ENCODE assay signal across 8 cellular contexts in the genomic region with DNA sequence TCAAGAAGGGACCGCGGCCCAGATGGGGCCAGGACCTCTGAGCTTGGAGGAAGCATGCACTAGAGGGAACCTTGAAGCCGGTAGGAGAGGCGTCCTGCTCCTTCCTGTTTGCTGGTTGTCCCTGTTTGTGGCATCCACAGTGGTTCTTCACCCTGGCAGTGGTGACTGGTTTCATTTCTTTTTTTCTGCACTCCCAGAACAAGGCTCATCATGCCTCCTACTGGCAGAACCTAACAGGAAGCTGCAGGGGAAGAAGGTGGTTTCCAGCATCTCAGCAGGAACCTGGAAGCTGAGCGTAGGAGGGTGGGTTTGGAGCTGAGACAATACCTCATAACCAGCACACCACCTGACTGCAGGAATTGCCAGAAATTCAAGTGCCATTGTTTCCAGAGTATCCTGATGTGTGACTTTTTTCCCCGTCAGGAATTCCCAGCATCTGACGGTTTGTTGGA. TPM values are rescaled to one million over a fixed set of nuclear protein-coding genes. Genes with fewer than 3 reads are reported as not detected.
DNase-seq lines count a peak whose midpoint lies in the region; ATAC-seq and TF ChIP-seq lines count a peak whose summit lies in the region.

No MANE protein-coding gene starts in this region.

- WGBS in SK-N-SH (ENCODE audit: low lambda C conversion rate), result 96% methylated on average over 5 of the region's 7 CpGs
- WGBS in sigmoid colon, 2 donors, result 33 to 52% methylated on average over 7 of the region's 7 CpGs

- POLR2A ChIA-PET in SK-N-SH (lab: Yijun Ruan, JAX), result no interaction called here

- H3K4me3 ChIP-seq in SK-N-SH (ENCODE audit: low read depth in 2 of 2, low read length in 1 of 2), result no peak overlapping the region
- peak overlapping the region; percentile 13 for H3K4me3 ChIP-seq in epithelial cell of esophagus (ENCODE audit: low read length)
- no peak overlapping the region for H3K4me3 ChIP-seq in sigmoid colon
- H3K4me3 ChIP-seq in effector memory CD4-positive, alpha-beta T cell (ENCODE audit: insufficient read depth, low read depth, low read length, poor library complexity, severe bottlenecking), result no peak overlapping the region

- CTCF ChIA-PET in SK-N-SH (lab: Yijun Ruan, JAX), result interaction anchor here (0.7 to 3.4 kb wide), 10 partner anchors 9 to 85 kb away, joined by 3 to 17 read pairs (median 4); partner anchors contain the start of genes CHST5 and GABARAPL2

- peaks cover 6% of the 10 kb centered on the region for H3F3A ChIP-seq in SK-N-SH (replicated peaks; ENCODE audit: insufficient read depth)

- H2AFZ ChIP-seq in SK-N-SH (ENCODE audit: low read depth), result no peak overlapping the region

- intact Hi-C loops in sigmoid colon (cut with DNase I), result no loop called here

- H3K27me3 ChIP-seq in SK-N-SH (ENCODE audit: insufficient read depth) (no peaks in the 10 kb centered on the region), sigmoid colon (no peaks in the 10 kb centered on the region)
- H3K27me3 ChIP-seq in effector memory CD4-positive, alpha-beta T cell (replicated peaks; ENCODE audit: control insufficient read depth, insufficient read depth, low read length, poor library complexity, severe bottlenecking), result no peaks in the 10 kb centered on the region

- no peak for TF ChIP-seq POLR2A in sigmoid colon (IDR thresholded peaks at IDR 0.05)

- ATAC-seq in HG03175 (IDR thresholded peaks at IDR 0.05; ENCODE audit: unreplicated experiment), result peak; percentile 85

- TF ChIP-seq CTCF in SK-N-SH (IDR thresholded peaks at IDR 0.05) (peak; percentile 45; the same call in 1 of the 2 replicates), epithelial cell of esophagus (IDR thresholded peaks at IDR 0.05; ENCODE audit: insufficient read depth, low read depth, low read length, missing control alignments) (peak; percentile 80), sigmoid colon (IDR thresholded peaks at IDR 0.05) (peak in 1 of 4 experiments; percentile 24)

- TF ChIP-seq EP300 in SK-N-SH (IDR thresholded peaks at IDR 0.05; ENCODE audit: borderline replicate concordance in 1 of 2, low read depth in 1 of 2, low read length in 1 of 2) (no peak), sigmoid colon (IDR thresholded peaks at IDR 0.05) (no peak)

- TF ChIP-seq RAD21 in SK-N-SH (IDR thresholded peaks at IDR 0.05; ENCODE audit: low read length), result peak; percentile 51

- no peaks in the 10 kb centered on the region for H3K9me3 ChIP-seq in SK-N-SH
- H3K9me3 ChIP-seq in sigmoid colon, result no peaks in the 10 kb centered on the region
- no peaks in the 10 kb centered on the region for H3K9me3 ChIP-seq in effector memory CD4-positive, alpha-beta T cell (ENCODE audit: control insufficient read depth, low read length)

- no peaks in the 10 kb centered on the region; a peak in 1 of 4 replicates for H3K4me1 ChIP-seq in SK-N-SH (ENCODE audit: control insufficient read depth in 1 of 2, insufficient read depth in 2 of 2, low read depth in 1 of 2, low read length in 1 of 2)
- H3K4me1 ChIP-seq in sigmoid colon, result peaks cover 0 to 7% (median 4%) of the 10 kb centered on the region in 4 donors
- H3K4me1 ChIP-seq in effector memory CD4-positive, alpha-beta T cell (ENCODE audit: control insufficient read depth, insufficient read depth, low read length, poor library complexity, severe bottlenecking), result peaks cover 2% of the 10 kb centered on the region

- peaks cover 8% of the 10 kb centered on the region; the same call in 1 of the 2 replicates for H3K79me2 ChIP-seq in SK-N-SH (ENCODE audit: insufficient read depth)

- DNase-seq in DMS153 treated with DMSO at 0.1 percent for 48 hours (lab: John Stamatoyannopoulos, UW; ENCODE audit: unreplicated experiment) (peak; percentile 7), GM19240 (ENCODE audit: insufficient read length, low spot score) (peak; percentile 43), SK-N-SH (no peak), epithelial cell of esophagus (ENCODE audit: low read depth) (peak; percentile 86), mucosa of gallbladder (ENCODE audit: low spot score) (peak; percentile 59), sigmoid colon (no peak)
- DNase-seq in effector memory CD4-positive, alpha-beta T cell, result no peak

- H3K27ac ChIP-seq in SK-N-SH (ENCODE audit: low read depth in 2 of 2, low read length in 1 of 2) (no peak overlapping the region), sigmoid colon (peak overlapping the region in 1 of 4 donors; percentile 33)
- H3K27ac ChIP-seq in effector memory CD4-positive, alpha-beta T cell (ENCODE audit: insufficient read depth, low read length, poor library complexity, severe bottlenecking), result no peak overlapping the region

- no peak overlapping the region for H3K9ac ChIP-seq in SK-N-SH

- no peaks in the 10 kb centered on the region for H4K20me1 ChIP-seq in SK-N-SH (ENCODE audit: insufficient read depth)

- H3K9me2 ChIP-seq in SK-N-SH, result no peaks in the 10 kb centered on the region

- no peak overlapping the region for H3K4me2 ChIP-seq in SK-N-SH

- H3K36me3 ChIP-seq in SK-N-SH (replicated peaks in 1 of 2; ENCODE audit: control insufficient read depth in 1 of 2, insufficient read depth in 2 of 2, low read length in 1 of 2) (no peaks in the 10 kb centered on the region), sigmoid colon (no peaks in the 10 kb centered on the region)
- H3K36me3 ChIP-seq in effector memory CD4-positive, alpha-beta T cell (ENCODE audit: control insufficient read depth, insufficient read depth, low read length), result no peaks in the 10 kb centered on the region

TF ChIP-seq in SK-N-SH, 30 proteins besides CTCF, POLR2A, EP300 and RAD21:
- TF ChIP-seq GATA2 (CRISPR knock-in tag; IDR thresholded peaks at IDR 0.05) (no peak), SMC3 (IDR thresholded peaks at IDR 0.05; ENCODE audit: low read depth, low read length) (peak; percentile 35; the same call in 1 of the 2 replicates)

RNA-seq across cellular contexts. Expression of gene TMEM231, which starts 5.8 kb away (rescaled TPM):
- 18.1 and 30.9 TPM in 2 replicates for polyA plus RNA-seq in SK-N-SH (2012; rRNA removed)
- 11.6 and 20.7 TPM in 2 replicates for polyA plus RNA-seq in SK-N-SH (2012; cell fraction: cytosol; rRNA removed)
- 18.8 and 24.8 TPM in 2 replicates for polyA plus RNA-seq in SK-N-SH (2012; cell fraction: nucleus; rRNA removed)
- total RNA-seq in mucosa of gallbladder, result 13.9 TPM
- total RNA-seq in sigmoid colon, result 1 to 10 TPM; 3.5 to 8.8 (median 5.9) TPM
- polyA plus RNA-seq in sigmoid colon, result 1 to 10 TPM; 1.2 to 4.3 (median 1.6) TPM

RNA-seq across cellular contexts. Expression of gene CHST5, which starts 14.3 kb away (rescaled TPM):
- polyA plus RNA-seq in SK-N-SH (2012; rRNA removed) (0.18 and 0.49 TPM in 2 replicates), sigmoid colon (10 to 100 TPM; 13.9 to 18.3 (median 16.2) TPM)
- 0.01 and 0.10 TPM in 2 replicates for polyA plus RNA-seq in SK-N-SH (2012; cell fraction: cytosol; rRNA removed)
- polyA plus RNA-seq in SK-N-SH (2012; cell fraction: nucleus; rRNA removed), result 0.70 and 0.83 TPM in 2 replicates
- total RNA-seq in mucosa of gallbladder (0.63 TPM), sigmoid colon (under 1 TPM in 1 of 4 donors, not detected in 3; 0.41 TPM)

RNA-seq across cellular contexts. Expression of gene GABARAPL2, which starts 15.9 kb away (rescaled TPM):
- polyA plus RNA-seq in SK-N-SH (2012; rRNA removed) (135 and 143 TPM in 2 replicates), sigmoid colon (100 to 1,000 TPM; 118 to 300 (median 258) TPM)
- polyA plus RNA-seq in SK-N-SH (2012; cell fraction: cytosol; rRNA removed), result 180 and 228 TPM in 2 replicates
- polyA plus RNA-seq in SK-N-SH (2012; cell fraction: nucleus; rRNA removed), result 48.5 and 66.0 TPM in 2 replicates
- total RNA-seq in mucosa of gallbladder (121 TPM), sigmoid colon (100 to 1,000 TPM in 2 of 4 donors, 10 to 100 TPM in 2; 91.4 to 136 (median 108) TPM)

RNA-seq across cellular contexts. Expression of gene CHST6, which starts 55.0 kb away (rescaled TPM):
- polyA plus RNA-seq in SK-N-SH (2012; rRNA removed) (0.26 and 0.30 TPM in 2 replicates), sigmoid colon (1 to 10 TPM in 1 of 3 donors, under 1 TPM in 2; under 0.01 to 2.2 (median 0.23) TPM)
- polyA plus RNA-seq in SK-N-SH (2012; cell fraction: cytosol; rRNA removed), result 0.17 and 0.19 TPM in 2 replicates
- 0.27 and 0.31 TPM in 2 replicates for polyA plus RNA-seq in SK-N-SH (2012; cell fraction: nucleus; rRNA removed)
- total RNA-seq in mucosa of gallbladder (0.20 TPM), sigmoid colon (1 to 10 TPM in 3 of 4 donors, under 1 TPM in 1; 0.49 to 2.5 (median 1.6) TPM)

Comparison
In these comparisons a context has a peak if more than half of its experiments do, and no peak if none do; other contexts are left out.
1. DNase-seq: peak in DMS153 treated with DMSO at 0.1 percent for 48 hours (single experiment), GM19240 (single experiment), epithelial cell of esophagus (single experiment) and mucosa of gallbladder (single experiment); none in SK-N-SH (single experiment), sigmoid colon (single experiment) and effector memory CD4-positive, alpha-beta T cell (0 of 3).